ENCODE assay signal across 35 cellular contexts in genomic region chr13:74620711-74621110, GRCh38.
"Had no signal": no experiment of that assay in that cellular context is flagged by ENCODE, and none has a peak within 500 bp of the region (broad histone marks: within the 10 kb centered on the region; RNA-seq: fewer than 3 reads in every experiment).

No MANE protein-coding gene starts in this region.

- DNase-seq: activated B cell treated with CpG ODN at 0.5 μM for 24 hours; activated CD4-positive, alpha-beta memory T cell treated with anti-CD3 and anti-CD28 coated beads for 36 hours; activated CD4-positive, alpha-beta T cell treated with anti-CD3 and anti-CD28 coated beads for 4 hours; activated CD4-positive, alpha-beta T cell treated with anti-CD3 and anti-CD28 coated beads, Interleukin-2, amount 10 ng/mL, durations not matched to agents 24 days and 14 days; activated CD4-positive, alpha-beta T cell treated with anti-CD3 and anti-CD28 coated beads, Interleukin-2, amount 50 U/mL, for 1 hour; activated CD4-positive, alpha-beta T cell treated with anti-CD3 and anti-CD28 coated beads, Interleukin-2, amount 50 U/mL, for 4 hours; activated CD4-positive, CD25-positive, alpha-beta regulatory T cell treated with anti-CD3 and anti-CD28 coated beads, Interleukin-2, amount 50 U/mL, for 72 hours; activated CD8-positive, alpha-beta memory T cell treated with anti-CD3 and anti-CD28 coated beads, Interleukin-2, amount 50 U/mL, for 4 hours; activated CD8-positive, alpha-beta T cell treated with anti-CD3 and anti-CD28 coated beads for 36 hours; activated effector memory CD4-positive, alpha-beta T cell treated with anti-CD3 and anti-CD28 coated beads, Interleukin-2, amount 50 U/mL, for 16 hours; activated gamma-delta T cell treated with Interleukin-2 at 50 U/mL for 16 hours; activated naive CD4-positive, alpha-beta T cell; activated naive CD4-positive, alpha-beta T cell treated with anti-CD3 and anti-CD28 coated beads for 36 hours; activated naive CD4-positive, alpha-beta T cell treated with anti-CD3 and anti-CD28 coated beads, Interleukin-2, amount 50 U/mL, for 16 hours; activated naive CD8-positive, alpha-beta T cell treated with anti-CD3 and anti-CD28 coated beads for 36 hours; activated T-cell treated with anti-CD3 and anti-CD28 coated beads for 4 hours; activated T-cell treated with anti-CD3 and anti-CD28 coated beads, Interleukin-2, amount 50 U/mL, for 1 hour; activated T-cell treated with anti-CD3 and anti-CD28 coated beads, Interleukin-2, amount 50 U/mL, for 4 hours; activated T-cell treated with anti-CD3 and anti-CD28 coated beads, Interleukin-2, amount 50 U/mL, for 72 hours; adrenal gland; amniotic stem cell; aorta; body of pancreas; brain microvascular endothelial cell; SW 1271; T-helper 1 cell; T-helper 2 cell; T-helper 9 cell had no signal

- H3K36me3 Mint-ChIP-seq: activated CD4-positive, alpha-beta memory T cell treated with anti-CD3 and anti-CD28 coated beads for 36 hours; activated naive CD4-positive, alpha-beta T cell treated with anti-CD3 and anti-CD28 coated beads, Interleukin-2, amount 50 U/mL, for 72 hours; activated naive CD8-positive, alpha-beta T cell treated with anti-CD3 and anti-CD28 coated beads for 36 hours had no signal

- H3K4me1 ChIP-seq: adrenal gland, body of pancreas had no signal

- H3K27ac Mint-ChIP-seq: activated B cell treated with CpG ODN at 0.5 μM for 24 hours; activated CD4-positive, alpha-beta memory T cell treated with anti-CD3 and anti-CD28 coated beads for 36 hours; activated CD4-positive, alpha-beta T cell treated with anti-CD3 and anti-CD28 coated beads, Interleukin-2, amount 10 ng/mL, durations not matched to agents 24 days and 14 days; activated CD8-positive, alpha-beta T cell treated with anti-CD3 and anti-CD28 coated beads for 36 hours; activated naive CD4-positive, alpha-beta T cell treated with anti-CD3 and anti-CD28 coated beads for 36 hours; activated naive CD4-positive, alpha-beta T cell treated with anti-CD3 and anti-CD28 coated beads, Interleukin-2, amount 50 U/mL, for 72 hours; activated naive CD8-positive, alpha-beta T cell treated with anti-CD3 and anti-CD28 coated beads for 36 hours; activated T-cell treated with anti-CD3 and anti-CD28 coated beads, Interleukin-2, amount 50 U/mL, for 72 hours; activated T-helper 1 cell treated with anti-CD3 and anti-CD28 coated beads, Interleukin-12 subunit alpha, Interleukin-12 subunit beta, Interleukin-2, Interleukin-4 antibody, amounts not matched to agents 30 ng/mL and 10 ng/mL and 1 ng/mL, durations not matched to agents 14 hours and 24 hours and 36 hours; activated T-helper 17 cell treated with anti-CD3 and anti-CD28 coated beads, Interleukin-2, amount 50 U/mL, for 72 hours; T-helper 1 cell treated with Interleukin-12 subunit alpha and Interleukin-12 subunit beta and Interleukin-4 antibody, amounts not matched to agents 30 μg/mL and 1 μg/mL, for 36 hours; T-helper 2 cell treated with Interferon-gamma antibody and Interleukin-4, amounts not matched to agents 5 μg/mL and 100 μg/mL, for 36 hours had no signal

- H3K4me3 Mint-ChIP-seq: activated B cell treated with CpG ODN at 0.5 μM for 24 hours; activated CD4-positive, alpha-beta memory T cell treated with anti-CD3 and anti-CD28 coated beads for 36 hours; activated CD4-positive, alpha-beta T cell treated with anti-CD3 and anti-CD28 coated beads, Interleukin-2, amount 10 ng/mL, durations not matched to agents 24 days and 14 days; activated CD8-positive, alpha-beta T cell treated with anti-CD3 and anti-CD28 coated beads for 36 hours; activated naive CD4-positive, alpha-beta T cell treated with anti-CD3 and anti-CD28 coated beads for 36 hours; activated naive CD8-positive, alpha-beta T cell treated with anti-CD3 and anti-CD28 coated beads for 36 hours; activated T-cell treated with anti-CD3 and anti-CD28 coated beads, Interleukin-2, amount 50 U/mL, for 4 hours; activated T-cell treated with anti-CD3 and anti-CD28 coated beads, Interleukin-2, amount 50 U/mL, for 72 hours; activated T-helper 1 cell treated with anti-CD3 and anti-CD28 coated beads, Interleukin-12 subunit alpha, Interleukin-12 subunit beta, Interleukin-2, Interleukin-4 antibody, amounts not matched to agents 30 ng/mL and 10 ng/mL and 1 ng/mL, durations not matched to agents 14 hours and 24 hours and 36 hours; activated T-helper 17 cell treated with anti-CD3 and anti-CD28 coated beads, Interleukin-2, amount 50 U/mL, for 72 hours; T-helper 1 cell treated with Interleukin-12 subunit alpha and Interleukin-12 subunit beta and Interleukin-4 antibody, amounts not matched to agents 30 μg/mL and 1 μg/mL, for 36 hours; T-helper 2 cell treated with Interferon-gamma antibody and Interleukin-4, amounts not matched to agents 5 μg/mL and 100 μg/mL, for 36 hours had no signal

- ATAC-seq: activated CD8-positive, alpha-beta T cell treated with anti-CD3 and anti-CD28 coated beads for 36 hours; activated naive CD4-positive, alpha-beta T cell treated with anti-CD3 and anti-CD28 coated beads, Interleukin-2, amount 50 U/mL, for 72 hours; activated T-cell treated with anti-CD3 and anti-CD28 coated beads, Interleukin-2, amount 50 U/mL, for 4 hours; activated T-cell treated with anti-CD3 and anti-CD28 coated beads, Interleukin-2, amount 50 U/mL, for 72 hours; activated T-helper 17 cell treated with anti-CD3 and anti-CD28 coated beads, Interleukin-2, amount 50 U/mL, for 72 hours; body of pancreas had no signal

- H3K4me3 ChIP-seq: adrenal gland, body of pancreas, cardiac muscle cell had no signal

- H3K36me3 ChIP-seq: adrenal gland, brain microvascular endothelial cell, cardiac muscle cell had no signal

- H3K9me3 ChIP-seq: adrenal gland, body of pancreas had no signal

- H3K27ac ChIP-seq: adrenal gland, body of pancreas, brain microvascular endothelial cell, cardiac muscle cell, VCaP had no signal

- H3K27me3 Mint-ChIP-seq: activated CD4-positive, alpha-beta T cell treated with anti-CD3 and anti-CD28 coated beads, Interleukin-2, amount 10 ng/mL, durations not matched to agents 24 days and 14 days; activated CD8-positive, alpha-beta T cell treated with anti-CD3 and anti-CD28 coated beads for 36 hours had no signal

- H3K9me3 Mint-ChIP-seq: activated B cell treated with CpG ODN at 0.5 μM for 24 hours; activated CD4-positive, alpha-beta memory T cell treated with anti-CD3 and anti-CD28 coated beads for 36 hours; activated CD4-positive, alpha-beta T cell treated with anti-CD3 and anti-CD28 coated beads, Interleukin-2, amount 10 ng/mL, durations not matched to agents 24 days and 14 days; activated CD8-positive, alpha-beta T cell treated with anti-CD3 and anti-CD28 coated beads for 36 hours; activated naive CD4-positive, alpha-beta T cell treated with anti-CD3 and anti-CD28 coated beads for 36 hours; activated naive CD4-positive, alpha-beta T cell treated with anti-CD3 and anti-CD28 coated beads, Interleukin-2, amount 50 U/mL, for 72 hours; activated naive CD8-positive, alpha-beta T cell treated with anti-CD3 and anti-CD28 coated beads for 36 hours; activated T-cell treated with anti-CD3 and anti-CD28 coated beads, Interleukin-2, amount 50 U/mL, for 4 hours; activated T-cell treated with anti-CD3 and anti-CD28 coated beads, Interleukin-2, amount 50 U/mL, for 72 hours; activated T-helper 1 cell treated with anti-CD3 and anti-CD28 coated beads, Interleukin-12 subunit alpha, Interleukin-12 subunit beta, Interleukin-2, Interleukin-4 antibody, amounts not matched to agents 30 ng/mL and 10 ng/mL and 1 ng/mL, durations not matched to agents 14 hours and 24 hours and 36 hours; activated T-helper 17 cell treated with anti-CD3 and anti-CD28 coated beads, Interleukin-2, amount 50 U/mL, for 72 hours; T-helper 1 cell treated with Interleukin-12 subunit alpha and Interleukin-12 subunit beta and Interleukin-4 antibody, amounts not matched to agents 30 μg/mL and 1 μg/mL, for 36 hours; T-helper 2 cell treated with Interferon-gamma antibody and Interleukin-4, amounts not matched to agents 5 μg/mL and 100 μg/mL, for 36 hours had no signal

- H3K27me3 ChIP-seq: adrenal gland, body of pancreas, brain microvascular endothelial cell, cardiac muscle cell had no signal

- H3K4me1 Mint-ChIP-seq: activated B cell treated with CpG ODN at 0.5 μM for 24 hours; activated CD4-positive, alpha-beta T cell treated with anti-CD3 and anti-CD28 coated beads, Interleukin-2, amount 10 ng/mL, durations not matched to agents 24 days and 14 days; activated naive CD8-positive, alpha-beta T cell treated with anti-CD3 and anti-CD28 coated beads for 36 hours; activated T-helper 17 cell treated with anti-CD3 and anti-CD28 coated beads, Interleukin-2, amount 50 U/mL, for 72 hours had no signal
